10 cellular contexts compared by ENCODE assay signal in the genomic region with DNA sequence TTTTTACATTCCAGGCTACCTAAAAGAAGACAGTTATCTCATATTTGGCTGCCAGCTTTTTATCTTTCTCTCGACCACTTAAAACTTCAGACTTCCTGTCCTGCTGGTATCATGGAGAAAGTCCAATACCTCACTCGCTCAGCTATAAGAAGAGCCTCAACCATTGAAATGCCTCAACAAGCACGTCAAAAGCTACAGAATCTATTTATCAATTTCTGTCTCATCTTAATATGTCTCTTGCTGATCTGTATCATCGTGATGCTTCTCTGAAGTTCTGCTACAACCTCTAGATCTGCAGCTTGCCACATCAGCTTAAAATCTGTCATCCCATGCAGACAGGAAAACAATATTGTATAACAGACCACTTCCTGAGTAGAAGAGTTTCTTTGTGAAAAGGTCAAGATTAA. TPM values are rescaled to one million over a fixed set of nuclear protein-coding genes. Genes with fewer than 3 reads are reported as not detected.
A peak's percentile ranks its signal among the peaks of the same experiment; 100 is the strongest.
DNase-seq lines count a peak whose midpoint lies in the region; ATAC-seq, FAIRE-seq and TF ChIP-seq lines count a peak whose summit lies in the region.
"Had no signal": no experiment of that assay in that cellular context is flagged by ENCODE, and none has a peak within 500 bp of the region (broad histone marks: within the 10 kb centered on the region; RNA-seq: fewer than 3 reads in every experiment).

No MANE protein-coding gene starts in this region.

- DNase-seq in DND-41 (peak; percentile 54), MM.1S (peak; percentile 23), fibroblast of gingiva (ENCODE audit: low read depth) (peak; percentile 23), NCI-H82 treated with DMSO at 0.1 percent for 48 hours (lab: John Stamatoyannopoulos, UW; ENCODE audit: unreplicated experiment) (no peak), pancreas (no peak), NCI-H510A treated with DMSO at 0.1 percent for 48 hours (lab: John Stamatoyannopoulos, UW) (no peak), DMS114 treated with DMSO at 0.1 percent for 48 hours (lab: John Stamatoyannopoulos, UW; ENCODE audit: unreplicated experiment) (no peak)
- DNase-seq: left lung had no signal

- WGBS in pancreas, 2 donors, result 66 to 73% methylated on average over 4 of the region's 4 CpGs

- peak overlapping the region; percentile 75 for H3K4me2 ChIP-seq in DND-41 (ENCODE audit: insufficient read depth, low read length)
- H3K4me2 ChIP-seq in MM.1S (ENCODE audit: low read depth, low read length), result no peak overlapping the region

- peak; percentile 98 for ATAC-seq in DND-41 (ENCODE audit: insufficient read depth, low read depth)
- peak; percentile 78 for ATAC-seq in GM21423 (IDR thresholded peaks at IDR 0.05; ENCODE audit: unreplicated experiment)
- no peak for ATAC-seq in pancreas
- ATAC-seq: left lung had no signal

- intact Hi-C loops in pancreas (cut with DNase I), result no loop called here

- no peak for TF ChIP-seq CTCF in DND-41 (IDR thresholded peaks at IDR 0.05; ENCODE audit: borderline replicate concordance, extremely low read depth, low read length, poor library complexity, severe bottlenecking)
- no peak for TF ChIP-seq CTCF in MM.1S (IDR thresholded peaks at IDR 0.05; ENCODE audit: low read length)
- TF ChIP-seq CTCF in pancreas (IDR thresholded peaks at IDR 0.05), result no peak

- no peaks in the 10 kb centered on the region for H3K9me2 ChIP-seq in MM.1S (replicated peaks; ENCODE audit: insufficient read depth, low read length)

- peaks cover 6% of the 10 kb centered on the region for H4K20me1 ChIP-seq in DND-41 (ENCODE audit: insufficient read depth, low read length)
- no peaks in the 10 kb centered on the region for H4K20me1 ChIP-seq in MM.1S (ENCODE audit: insufficient read depth, low read length)

- H3K27me3 ChIP-seq in DND-41 (ENCODE audit: insufficient read depth, low read length, poor library complexity) (no peaks in the 10 kb centered on the region), MM.1S (replicated peaks; ENCODE audit: insufficient read depth, low read length) (no peaks in the 10 kb centered on the region), pancreas (no peaks in the 10 kb centered on the region)
- H3K27me3 ChIP-seq: left lung had no signal

- H3K27ac ChIP-seq in DND-41 (ENCODE audit: low read length) (peak overlapping the region; percentile 86), MM.1S (ENCODE audit: low read length) (no peak overlapping the region), pancreas (no peak overlapping the region)

- H3K4me3 ChIP-seq in DND-41 (ENCODE audit: low read depth in 1 of 2, low read length in 2 of 2) (peak overlapping the region in 1 of 2 experiments; percentile 48; a peak in 2 of 4 replicates), MM.1S (ENCODE audit: low read length) (no peak overlapping the region), pancreas (no peak overlapping the region)
- H3K4me3 ChIP-seq: left lung had no signal

- H3K79me2 ChIP-seq in DND-41 (ENCODE audit: insufficient read depth, low read length) (peaks cover 36% of the 10 kb centered on the region), MM.1S (ENCODE audit: low read length) (no peaks in the 10 kb centered on the region)

- H3K36me3 ChIP-seq in DND-41 (ENCODE audit: insufficient read depth, low read length) (peaks cover 18% of the 10 kb centered on the region), MM.1S (replicated peaks; ENCODE audit: insufficient read depth, low read length) (no peaks in the 10 kb centered on the region), pancreas (no peaks in the 10 kb centered on the region)
- H3K36me3 ChIP-seq: left lung had no signal

- H3K4me1 ChIP-seq in DND-41 (ENCODE audit: insufficient read depth, low read length), result peaks cover 27% of the 10 kb centered on the region
- H3K4me1 ChIP-seq in MM.1S (ENCODE audit: low read length), result 0 out of 2 replicates have a peak, but pooled peaks cover 6% of the 10 kb centered on the region
- H3K4me1 ChIP-seq in pancreas, result peaks cover 0 to 5% (median 0%) of the 10 kb centered on the region in 3 donors

- H3K9me3 ChIP-seq in DND-41 (ENCODE audit: insufficient read depth, low read length, severe bottlenecking) (no peaks in the 10 kb centered on the region), MM.1S (replicated peaks; ENCODE audit: insufficient read depth, low read length) (no peaks in the 10 kb centered on the region), pancreas (no peaks in the 10 kb centered on the region)
- H3K9me3 ChIP-seq: left lung had no signal

- FAIRE-seq in pancreas (lab: Jason Lieb, UNC), result no peak
- FAIRE-seq: G401.6 had no signal

- H3K9ac ChIP-seq in DND-41 (ENCODE audit: low read depth, low read length) (peak overlapping the region; percentile 37), MM.1S (ENCODE audit: low read length) (no peak overlapping the region)

- H3F3A ChIP-seq in MM.1S (ENCODE audit: insufficient read depth, low read length), result no peaks in the 10 kb centered on the region

- H2AFZ ChIP-seq in DND-41 (ENCODE audit: low read depth, low read length) (peak overlapping the region; percentile 57; the same call in 1 of the 2 replicates), MM.1S (ENCODE audit: low read length) (no peak overlapping the region)

RNA-seq across cellular contexts. Expression of gene PLN, which starts 10.7 kb away (rescaled TPM):
- total RNA-seq in pancreas, result 1 to 10 TPM in 1 of 6 donors, under 1 TPM in 5; 0.09 to 1.1 (median 0.52) TPM
- 1 to 10 TPM; 2.1 to 2.8 TPM for polyA plus RNA-seq in pancreas

Comparison
In these comparisons a context has a peak if more than half of its experiments do, and no peak if none do; other contexts are left out.
1. ATAC-seq: peak in DND-41 (single experiment) and GM21423 (single experiment); none in pancreas (0 of 4).
2. DNase-seq: peak in DND-41 (single experiment), MM.1S (single experiment) and fibroblast of gingiva (single experiment); none in NCI-H82 treated with DMSO at 0.1 percent for 48 hours (single experiment), pancreas (0 of 6), NCI-H510A treated with DMSO at 0.1 percent for 48 hours (single experiment) and DMS114 treated with DMSO at 0.1 percent for 48 hours (single experiment).